1 cellular context compared by ENCODE assay signal in genomic region chr1:207850621-207851407, GRCh38.
TF ChIP-seq lines count a peak whose summit lies in the region.

No MANE protein-coding gene starts in this region.

TF ChIP-seq in GM23338, 12 proteins besides CTCF, POLR2A, EP300 and RAD21 (continued from another document):
- TF ChIP-seq ZNF462 (CRISPR knock-in tag; IDR thresholded peaks at IDR 0.05), result no peak
- TF ChIP-seq STAT1 (IDR thresholded peaks at IDR 0.05; ENCODE audit: unreplicated experiment), result no peak
- no peak for TF ChIP-seq JUNB (IDR thresholded peaks at IDR 0.05; ENCODE audit: unreplicated experiment)
- TF ChIP-seq CREB1 (CRISPR knock-in tag; IDR thresholded peaks at IDR 0.05; ENCODE audit: low read depth), result no peak
- TF ChIP-seq POLR2AphosphoS5 (IDR thresholded peaks at IDR 0.05; ENCODE audit: low read depth), result no peak
